In genomic region chr7:42493436-42494198, GRCh38 we compare ENCODE assay signal across 8 cellular contexts.
DNase-seq lines count a peak whose midpoint lies in the region; ATAC-seq and TF ChIP-seq lines count a peak whose summit lies in the region.

No MANE protein-coding gene starts in this region.

- no peak for TF ChIP-seq CTCF in cardiac fibroblast (IDR thresholded peaks at IDR 0.05; ENCODE audit: low read depth, low read length)

- H3K4me3 ChIP-seq in cardiac fibroblast (replicated peaks in 1 of 2; ENCODE audit: low read depth in 2 of 2, low read length in 2 of 2) = peak overlapping the region; percentile 50 to 55

- ATAC-seq in GM21786 (IDR thresholded peaks at IDR 0.05; ENCODE audit: unreplicated experiment) = no peak

- DNase-seq in activated naive CD4-positive, alpha-beta T cell treated with Interleukin-2 at 50 U/mL for 16 hours = peak; percentile 3
- no peak for DNase-seq in activated naive CD4-positive, alpha-beta T cell (lab: John Stamatoyannopoulos, UW)
- DNase-seq in cardiac fibroblast (ENCODE audit: low read depth in 2 of 2) (peak; percentile 92), islet precursor cell (peak; percentile 94), smooth muscle cell of the brain vasculature (ENCODE audit: low read depth, low spot score) (peak; percentile 35), SHP77 treated with DMSO at 0.1 percent for 48 hours (lab: John Stamatoyannopoulos, UW) (no peak), NCI-H2029 treated with DMSO at 0.1 percent for 48 hours (lab: John Stamatoyannopoulos, UW) (no peak)

Comparison
In these comparisons a context has a peak if more than half of its experiments do, and no peak if none do; other contexts are left out.
1. DNase-seq: peak in activated naive CD4-positive, alpha-beta T cell treated with Interleukin-2 at 50 U/mL for 16 hours (single experiment), cardiac fibroblast (2 of 2), islet precursor cell (single experiment) and smooth muscle cell of the brain vasculature (single experiment); none in activated naive CD4-positive, alpha-beta T cell (0 of 4), SHP77 treated with DMSO at 0.1 percent for 48 hours (single experiment) and NCI-H2029 treated with DMSO at 0.1 percent for 48 hours (single experiment).